2 cellular contexts compared by ENCODE assay signal in genomic region chr22:39470462-39471335, GRCh38.
TF ChIP-seq lines count a peak whose summit lies in the region.

No MANE protein-coding gene starts in this region.

TF ChIP-seq in SK-N-SH, 30 proteins besides CTCF, POLR2A, EP300 and RAD21 (continued from another document):
- TF ChIP-seq REST (IDR thresholded peaks at IDR 0.05; ENCODE audit: low read depth, low read length): no peak

TF ChIP-seq in SK-N-SH treated with all-trans-retinoic acid at 6 μM for 48 hours, 23 proteins besides CTCF, POLR2A, EP300 and RAD21 (continued from another document):
- TF ChIP-seq PPARA (CRISPR knock-in tag; IDR thresholded peaks at IDR 0.05; ENCODE audit: borderline replicate concordance) (no peak), PATZ1 (CRISPR knock-in tag; IDR thresholded peaks at IDR 0.05; ENCODE audit: borderline replicate concordance) (no peak), CREB5 (CRISPR knock-in tag; IDR thresholded peaks at IDR 0.05; ENCODE audit: low read depth) (no peak), ZNF70 (CRISPR knock-in tag; IDR thresholded peaks at IDR 0.05) (no peak)
